ENCODE assay signal across 31 cellular contexts in the genomic region with DNA sequence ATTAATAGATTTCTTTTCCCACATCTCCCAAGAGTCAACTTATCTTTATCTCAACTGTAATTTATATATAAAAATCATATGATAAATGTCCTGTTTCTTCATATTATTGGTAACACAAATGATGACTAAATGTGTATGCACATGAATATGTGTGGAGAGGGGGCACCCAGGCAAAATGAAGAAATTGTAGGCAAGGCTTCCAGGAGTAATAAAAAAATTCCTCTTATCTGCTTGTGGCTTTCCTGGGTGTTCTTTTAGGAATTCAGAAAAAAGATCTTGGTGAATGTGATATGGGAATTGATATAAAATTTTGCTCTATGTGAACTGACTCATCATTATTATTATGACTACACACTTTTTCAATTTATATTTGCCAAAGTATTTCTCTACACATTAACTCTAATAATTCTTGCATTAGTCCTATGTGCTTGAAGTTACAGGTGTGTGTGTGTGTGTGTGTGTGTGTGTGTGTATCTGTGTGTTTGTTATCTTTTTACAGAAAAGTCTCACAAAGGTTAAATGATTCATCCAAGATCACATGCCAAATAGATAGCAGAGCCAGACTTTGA.
"Had no signal": no experiment of that assay in that cellular context is flagged by ENCODE, and none has a peak within 500 bp of the region (broad histone marks: within the 10 kb centered on the region; RNA-seq: fewer than 3 reads in every experiment).

No MANE protein-coding gene starts in this region.

- H3K27ac ChIP-seq: neutrophil, ovary, parathyroid adenoma, psoas muscle, right lobe of liver, sigmoid colon, skin epidermis, spleen, suprapubic skin, testis, tibial artery, transverse colon, upper lobe of right lung, uterus had no signal

- ATAC-seq: naive thymus-derived CD8-positive, alpha-beta T cell; natural killer cell treated with Interleukin-12 subunit alpha and Interleukin-12 subunit beta and Interleukin-15 and Interleukin-18, amount 100 ng/mL, for 72 hours; psoas muscle; right cardiac atrium; stimulated activated memory B cell treated with anti-CD40 and anti-IgM and Interleukin-4, amounts not matched to agents 10 μg/mL and 1 μg/mL and 100 μg/mL, for 72 hours; stimulated activated naive CD8-positive, alpha-beta T cell treated with anti-CD3 and anti-CD28 coated beads, Interleukin-15, amount 100 ng/mL, for 72 hours; stimulated activated naive CD8-positive, alpha-beta T cell treated with anti-CD3 and anti-CD28 coated beads, Interleukin-15, Interleukin-2, amounts not matched to agents 100 U/mL and 50 U/mL, for 24 hours; upper lobe of right lung had no signal

- H2AFZ ChIP-seq: parathyroid adenoma had no signal

- H3K4me2 ChIP-seq: smooth muscle cell had no signal

- H3K9me3 ChIP-seq: neutrophil, ovary, psoas muscle, right lobe of liver, sigmoid colon, spleen, suprapubic skin, testis, tibial artery, transverse colon, upper lobe of right lung, uterus had no signal

- H3K9ac ChIP-seq: parathyroid adenoma had no signal

- DNase-seq: naive thymus-derived CD8-positive, alpha-beta T cell; nephron progenitor cell; nucleus accumbens; ovary; posterior cingulate gyrus; psoas muscle; right cardiac atrium; right lobe of liver; sigmoid colon; spleen; stimulated activated CD4-positive, alpha-beta T cell treated with anti-CD3 and anti-CD28 coated beads, Interleukin-12 subunit alpha, Interleukin-12 subunit beta, amount 100 ng/mL, for 4 hours; stimulated activated CD4-positive, alpha-beta T cell treated with anti-CD3 and anti-CD28 coated beads, Interleukin-1b, Interleukin-23, amount 100 ng/mL, for 48 hours; stimulated activated CD4-positive, alpha-beta T cell treated with anti-CD3 and anti-CD28 coated beads, Interleukin-4, amount 100 ng/mL, for 1 hour; stimulated activated CD4-positive, alpha-beta T cell treated with anti-CD3 and anti-CD28 coated beads, Interleukin-4, amount 100 ng/mL, for 4 hours; stimulated activated CD8-positive, alpha-beta memory T cell treated with anti-CD3 and anti-CD28 coated beads, Interleukin-4, amount 100 ng/mL, for 48 hours; stimulated activated naive CD4-positive, alpha-beta T cell; stimulated activated naive CD8-positive, alpha-beta T cell treated with anti-CD3 and anti-CD28 coated beads, Interleukin-15, amount 100 ng/mL, for 72 hours; stimulated activated naive CD8-positive, alpha-beta T cell treated with anti-CD3 and anti-CD28 coated beads, Interleukin-15, Interleukin-2, amounts not matched to agents 100 U/mL and 50 U/mL, for 24 hours; substantia nigra; testis; tibial artery; transverse colon; upper lobe of right lung; uterus had no signal

- H3K27me3 ChIP-seq: neutrophil, ovary, right lobe of liver, sigmoid colon, spleen, suprapubic skin, testis, tibial artery, transverse colon, upper lobe of right lung, uterus had no signal

- H3K4me3 ChIP-seq: ovary, psoas muscle, right lobe of liver, sigmoid colon, skin epidermis, smooth muscle cell, spleen, suprapubic skin, testis, tibial artery, transverse colon, upper lobe of right lung, uterus had no signal

- H3K79me2 ChIP-seq: parathyroid adenoma had no signal

- H3K4me1 ChIP-seq: parathyroid adenoma, sigmoid colon, spleen, suprapubic skin, testis, transverse colon, upper lobe of right lung, uterus had no signal

- H3K36me3 ChIP-seq: neutrophil, ovary, right lobe of liver, sigmoid colon, spleen, suprapubic skin, tibial artery, transverse colon, upper lobe of right lung, uterus had no signal
